Comparison of ENCODE assay signal across 20 cellular contexts in the genomic region with DNA sequence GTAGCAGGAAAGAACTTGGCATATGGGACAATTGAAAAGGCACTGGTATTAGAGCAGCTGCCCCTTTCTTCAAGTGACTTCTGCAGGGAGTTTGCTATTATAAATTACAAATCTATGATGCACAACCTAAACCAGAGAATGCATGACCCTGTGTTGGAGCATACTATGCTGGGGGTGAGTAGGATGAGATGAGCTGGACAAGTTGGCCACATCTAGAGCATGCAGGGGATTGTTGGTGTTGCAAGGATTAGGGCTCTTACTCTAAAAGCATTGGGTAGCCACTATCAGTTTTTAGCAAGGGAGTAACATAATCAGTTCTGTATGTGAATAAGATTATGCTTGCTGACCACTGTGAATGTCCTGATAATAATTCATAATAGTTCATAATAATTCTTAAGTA.
DNase-seq lines count a peak whose midpoint lies in the region; ATAC-seq and TF ChIP-seq lines count a peak whose summit lies in the region.
"Had no signal": no experiment of that assay in that cellular context is flagged by ENCODE, and none has a peak within 500 bp of the region (broad histone marks: within the 10 kb centered on the region; RNA-seq: fewer than 3 reads in every experiment).

No MANE protein-coding gene starts in this region.

- H3K36me3 ChIP-seq in left ventricle myocardium inferior, result no peaks in the 10 kb centered on the region
- H3K36me3 ChIP-seq: SJCRH30 had no signal

- H3K4me1 ChIP-seq in left ventricle myocardium inferior, result peaks cover 22% of the 10 kb centered on the region
- H3K4me1 ChIP-seq: SJCRH30 had no signal

- H3K27me3 Mint-ChIP-seq in activated CD8-positive, alpha-beta T cell treated with anti-CD3 and anti-CD28 coated beads, Interleukin-2, amount 10 ng/mL, durations not matched to agents 7 days and 5 days (ENCODE audit: low read depth), result no peaks in the 10 kb centered on the region

- intact Hi-C loops in left ventricle myocardium inferior (cut with micrococcal nuclease), result no loop called here
- intact Hi-C loops in left ventricle myocardium superior (cut with micrococcal nuclease), result no loop called here

- peaks cover 23% of the 10 kb centered on the region for H3K9me3 ChIP-seq in left ventricle myocardium inferior (replicated peaks)

- H3K9me3 Mint-ChIP-seq in activated CD8-positive, alpha-beta T cell treated with anti-CD3 and anti-CD28 coated beads, Interleukin-2, amount 10 ng/mL, durations not matched to agents 7 days and 5 days (ENCODE audit: insufficient read depth), result peaks cover 7% of the 10 kb centered on the region

- peak overlapping the region; percentile 21 for H3K27ac ChIP-seq in left ventricle myocardium inferior (replicated peaks)
- H3K27ac ChIP-seq: HL-60, PC-9, SJCRH30 had no signal

- no peak overlapping the region for H3K4me3 ChIP-seq in left ventricle myocardium inferior
- H3K4me3 ChIP-seq: GM12878, PC-9, SJCRH30 had no signal

- no peaks in the 10 kb centered on the region for H3K36me3 Mint-ChIP-seq in activated CD8-positive, alpha-beta T cell treated with anti-CD3 and anti-CD28 coated beads, Interleukin-2, amount 10 ng/mL, durations not matched to agents 7 days and 5 days (ENCODE audit: low read depth)

- H3K4me3 Mint-ChIP-seq in activated CD8-positive, alpha-beta T cell treated with anti-CD3 and anti-CD28 coated beads, Interleukin-2, amount 10 ng/mL, durations not matched to agents 7 days and 5 days, result no peak overlapping the region

- POLR2A ChIA-PET in activated CD8-positive, alpha-beta T cell treated with anti-CD3 and anti-CD28 coated beads, Interleukin-2, amount 10 ng/mL, durations not matched to agents 7 days and 5 days (lab: Charles Lee), result no interaction called here

- TF ChIP-seq CTCF in left ventricle myocardium inferior (IDR thresholded peaks at IDR 0.05; ENCODE audit: borderline replicate concordance), result no peak

- CTCF ChIA-PET in activated CD8-positive, alpha-beta T cell treated with anti-CD3 and anti-CD28 coated beads, Interleukin-2, amount 10 ng/mL, durations not matched to agents 7 days and 5 days (lab: Charles Lee), result no interaction called here

- no peaks in the 10 kb centered on the region for H3K4me1 Mint-ChIP-seq in activated CD8-positive, alpha-beta T cell treated with anti-CD3 and anti-CD28 coated beads, Interleukin-2, amount 10 ng/mL, durations not matched to agents 7 days and 5 days (ENCODE audit: low read depth)

- H3K27me3 ChIP-seq in left ventricle myocardium inferior (ENCODE audit: low read depth), result no peaks in the 10 kb centered on the region
- H3K27me3 ChIP-seq: SJCRH30 had no signal

- no peak for ATAC-seq in left ventricle myocardium superior
- no peak for ATAC-seq in activated CD8-positive, alpha-beta T cell treated with anti-CD3 and anti-CD28 coated beads, Interleukin-2, amount 10 ng/mL, durations not matched to agents 7 days and 5 days
- ATAC-seq: GM12878 had no signal

- no peak for DNase-seq in left ventricle myocardium inferior
- DNase-seq in left ventricle myocardium superior, result no peak
- DNase-seq in amniotic epithelial cell (ENCODE audit: low read depth), result peak; percentile 72
- DNase-seq in iris pigment epithelial cell (ENCODE audit: low read depth), result peak; percentile 41
- no peak for DNase-seq in G401 (ENCODE audit: low spot score)
- DNase-seq in activated CD8-positive, alpha-beta T cell treated with anti-CD3 and anti-CD28 coated beads, Interleukin-2, amount 10 ng/mL, durations not matched to agents 7 days and 5 days, result no peak
- DNase-seq in NCI-H2107 treated with DMSO at 0.1 percent for 48 hours (lab: John Stamatoyannopoulos, UW; ENCODE audit: unreplicated experiment), result no peak
- DNase-seq: 8988T; NCI-H1105; NCI-H1436 treated with DMSO at 0.1 percent for 48 hours; NCI-H187 treated with DMSO at 0.1 percent for 48 hours; NCI-H2107; NCI-H446; NCI-H526; NCI-H82; NK-92 treated with Interleukin-12 subunit alpha and Interleukin-12 subunit beta, amount 100 ng/mL, for 24 hours had no signal

- H3K27ac Mint-ChIP-seq in activated CD8-positive, alpha-beta T cell treated with anti-CD3 and anti-CD28 coated beads, Interleukin-2, amount 10 ng/mL, durations not matched to agents 7 days and 5 days, result no peak overlapping the region

- in situ Hi-C loops in G401 (cut with HindIII; ENCODE audit: low sequenced_read_pairs), result no loop called here

Comparison
In these comparisons a context has a peak if more than half of its experiments do, and no peak if none do; other contexts are left out.
1. DNase-seq: peak in amniotic epithelial cell (single experiment) and iris pigment epithelial cell (single experiment); none in left ventricle myocardium inferior (single experiment), left ventricle myocardium superior (single experiment), G401 (single experiment), activated CD8-positive, alpha-beta T cell treated with anti-CD3 and anti-CD28 coated beads, Interleukin-2, amount 10 ng/mL, durations not matched to agents 7 days and 5 days (single experiment) and NCI-H2107 treated with DMSO at 0.1 percent for 48 hours (single experiment).